In genomic region chr13:75635621-75636338, GRCh38 we compare ENCODE assay signal across 8 cellular contexts. TPM values are rescaled to one million over a fixed set of nuclear protein-coding genes. Genes with fewer than 3 reads are reported as not detected.
DNase-seq lines count a peak whose midpoint lies in the region; ATAC-seq and TF ChIP-seq lines count a peak whose summit lies in the region.

TSS of gene LMO7 (plus strand) at chr13:75636330. CDS start at chr13:75636658, 328 bp downstream.

- H3K4me3 ChIP-seq in AG04450 (ENCODE audit: low read depth, low read length) (peak within 1 kb of the TSS; percentile 97), Panc1 (ENCODE audit: low read depth in 2 of 2, low read length in 2 of 2) (peak within 1 kb of the TSS; percentile 63 to 80), cardiac muscle cell (peak within 1 kb of the TSS; percentile 43)

- no peaks in the 10 kb centered on the region; the same call in 1 of the 2 replicates for H3K9me3 ChIP-seq in AG04450 (ENCODE audit: control insufficient read depth, insufficient read depth, low read length)
- H3K9me3 ChIP-seq in Panc1 (ENCODE audit: control insufficient read depth, insufficient read depth, low read depth, low read length): no peaks in the 10 kb centered on the region
- no peaks in the 10 kb centered on the region for H3K9me3 ChIP-seq in cardiac muscle cell (ENCODE audit: low read depth)

- H3K4me1 ChIP-seq in Panc1 (ENCODE audit: control insufficient read depth, insufficient read depth, low read length) (no peaks in the 10 kb centered on the region; the same call in 1 of the 2 replicates), cardiac muscle cell (ENCODE audit: low read depth) (no peaks in the 10 kb centered on the region)

- ATAC-seq in GM18873 (IDR thresholded peaks at IDR 0.05; ENCODE audit: low FRiP score, unreplicated experiment): peak; percentile 49
- ATAC-seq in HG03066 (IDR thresholded peaks at IDR 0.05; ENCODE audit: low read depth, unreplicated experiment): peak; percentile 59
- ATAC-seq in Panc1: peak; percentile 84

- peak within 1 kb of the TSS; percentile 77 for H3K27ac ChIP-seq in AG04450 (ENCODE audit: low read depth, low read length)
- H3K27ac ChIP-seq in Panc1 (ENCODE audit: low read length): peak within 1 kb of the TSS; percentile 51
- H3K27ac ChIP-seq in cardiac muscle cell: no peak within 1 kb of the TSS

- DNase-seq in AG04450 (ENCODE audit: low read depth, low spot score): no peak
- DNase-seq in Panc1 (ENCODE audit: low read depth, low spot score): no peak
- peak; percentile 43 for DNase-seq in activated naive CD4-positive, alpha-beta T cell treated with anti-CD3 and anti-CD28 coated beads, Interleukin-2, amount 50 U/mL, for 16 hours
- DNase-seq in cardiac muscle cell (ENCODE audit: low read depth in 1 of 2, low spot score in 1 of 2): peak; percentile 49 to 66
- DNase-seq in posterior cingulate gyrus: peak in 6 of 10 donors; percentile 6 to 88 (median 62)
- no peak for DNase-seq in NCI-H2107 treated with DMSO at 0.1 percent for 48 hours (lab: John Stamatoyannopoulos, UW; ENCODE audit: unreplicated experiment)

- no TSS peak for BruUV-seq in Panc1 (replicated peaks; lab: Mats Ljungman, UMichigan)

- POLR2A ChIA-PET in AG04450 (lab: Yijun Ruan, JAX): interaction anchor here (1.2 kb wide), 1 partner anchor 15 kb away, joined by 3 read pairs; no protein-coding TSS in a partner anchor
- POLR2A ChIA-PET in Panc1 (lab: Charles Lee): no interaction called here

- H3K27me3 ChIP-seq in AG04450 (ENCODE audit: control insufficient read depth, insufficient read depth, low read length) (no peaks in the 10 kb centered on the region), Panc1 (ENCODE audit: control insufficient read depth, insufficient read depth, low read length) (no peaks in the 10 kb centered on the region), cardiac muscle cell (peaks cover 64% of the 10 kb centered on the region)

- CTCF ChIA-PET in AG04450 (lab: Charles Lee): no interaction called here
- CTCF ChIA-PET in Panc1 (lab: Charles Lee): no interaction called here

- no peaks in the 10 kb centered on the region for H3K36me3 ChIP-seq in Panc1 (ENCODE audit: control insufficient read depth, insufficient read depth, low read length)
- no peaks in the 10 kb centered on the region for H3K36me3 ChIP-seq in cardiac muscle cell

- TF ChIP-seq CTCF in AG04450 (IDR thresholded peaks at IDR 0.05; ENCODE audit: low read depth, low read length): no peak
- 0 out of 2 replicates have a peak, but pooled peaks have one; percentile 7 for TF ChIP-seq CTCF in Panc1 (IDR thresholded peaks at IDR 0.05)
- no peak for TF ChIP-seq CTCF in cardiac muscle cell (IDR thresholded peaks at IDR 0.05; ENCODE audit: low read depth, low read length)

- in situ Hi-C loops in Panc1 (cut with HindIII; ENCODE audit: low pct_unique_long_range_greater_than_20kb, low sequenced_read_pairs): no loop called here

- intact Hi-C loops in Panc1 (cut with micrococcal nuclease; ENCODE audit: unreplicated experiment) (no loop called here), posterior cingulate gyrus (cut with DNase I) (no loop called here)

RNA-seq across cellular contexts. Expression of gene LMO7, which starts in this region (rescaled TPM):
- polyA plus RNA-seq in AG04450 (2011; rRNA removed) (76.9 and 92.7 TPM in 2 replicates), cardiac muscle cell (139 and 174 TPM in 2 replicates)
- polyA minus RNA-seq in AG04450 (2011; rRNA and poly(A)+ RNA removed): 86.4 and 96.2 TPM in 2 replicates
- total RNA-seq in Panc1 (2021; ENCODE audit: unreplicated experiment) (11.8 TPM), cardiac muscle cell (133 and 232 TPM in 2 replicates)
- polyA plus RNA-seq in Panc1 (2012; ENCODE audit: insufficient read length): 7.6 TPM

Comparison
In these comparisons a context has a peak if more than half of its experiments do, and no peak if none do; other contexts are left out.
1. RNA of gene LMO7 (total RNA-seq): 133 to 232 TPM in cardiac muscle cell; 11.8 TPM in Panc1 (single experiment); every median in the first group is over 10 times any median in the second.
2. DNase-seq: peak in activated naive CD4-positive, alpha-beta T cell treated with anti-CD3 and anti-CD28 coated beads, Interleukin-2, amount 50 U/mL, for 16 hours (single experiment), cardiac muscle cell (2 of 2) and posterior cingulate gyrus (6 of 10); none in AG04450 (single experiment), Panc1 (single experiment) and NCI-H2107 treated with DMSO at 0.1 percent for 48 hours (single experiment).
3. H3K4me3 ChIP-seq: peak in every context shown above with its lines; median percentile 97 in AG04450; 72 in Panc1; 43 in cardiac muscle cell.
4. Peak in every context shown above with its lines, with median percentiles within 50 percentile points of each other: ATAC-seq.